ENCODE assay signal across 35 cellular contexts in the genomic region with DNA sequence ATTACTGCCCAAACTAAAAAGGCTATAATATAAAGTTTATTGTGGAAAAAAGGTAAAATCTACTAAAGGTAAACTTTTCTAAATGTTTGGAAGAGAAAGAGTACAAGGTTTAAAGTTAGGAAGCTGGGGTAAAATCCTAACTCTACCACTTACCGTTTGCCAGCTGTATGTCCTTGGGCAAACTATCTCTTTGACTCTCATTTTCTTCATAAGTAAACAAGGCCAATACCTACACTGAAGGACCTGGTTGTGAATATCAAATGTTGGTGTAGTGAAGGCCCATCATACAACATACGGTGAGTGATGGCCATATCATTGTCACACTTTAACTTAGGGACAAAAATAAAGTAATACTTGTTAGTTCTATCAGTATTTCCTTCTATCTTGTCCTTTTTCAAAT.
"Had no signal": no experiment of that assay in that cellular context is flagged by ENCODE, and none has a peak within 500 bp of the region (broad histone marks: within the 10 kb centered on the region; RNA-seq: fewer than 3 reads in every experiment).

No MANE protein-coding gene starts in this region.

- H3K27ac ChIP-seq: adrenal gland, body of pancreas, esophagus muscularis mucosa, foreskin keratinocyte, gastrocnemius medialis, heart left ventricle had no signal

- DNase-seq: activated CD4-positive, alpha-beta memory T cell treated with anti-CD3 and anti-CD28 coated beads for 36 hours; activated CD4-positive, alpha-beta T cell treated with anti-CD3 and anti-CD28 coated beads for 36 hours; activated CD4-positive, alpha-beta T cell treated with anti-CD3 and anti-CD28 coated beads, Interleukin-2, amount 10 ng/mL, durations not matched to agents 24 days and 14 days; activated CD4-positive, CD25-positive, alpha-beta regulatory T cell; activated CD4-positive, CD25-positive, alpha-beta regulatory T cell treated with anti-CD3 and anti-CD28 coated beads, Interleukin-2, amount 50 U/mL, for 72 hours; activated CD8-positive, alpha-beta memory T cell treated with anti-CD3 and anti-CD28 coated beads, Interleukin-2, amount 10 ng/mL, durations not matched to agents 7 days and 5 days; activated CD8-positive, alpha-beta memory T cell treated with anti-CD3 and anti-CD28 coated beads, Interleukin-2, amount 50 U/mL, for 4 hours; activated CD8-positive, alpha-beta T cell treated with anti-CD3 and anti-CD28 coated beads, Interleukin-2, amount 10 ng/mL, durations not matched to agents 7 days and 5 days; activated effector memory CD4-positive, alpha-beta T cell treated with anti-CD3 and anti-CD28 coated beads, Interleukin-2, amount 50 U/mL, for 16 hours; activated naive CD4-positive, alpha-beta T cell treated with anti-CD3 and anti-CD28 coated beads for 36 hours; activated naive CD8-positive, alpha-beta T cell treated with anti-CD3 and anti-CD28 coated beads for 36 hours; activated naive CD8-positive, alpha-beta T cell treated with anti-CD3 and anti-CD28 coated beads, Interleukin-2, amount 50 U/mL, for 24 hours; activated T-cell treated with anti-CD3 and anti-CD28 coated beads, Interleukin-2, amount 50 U/mL, for 1 hour; activated T-cell treated with anti-CD3 and anti-CD28 coated beads, Interleukin-2, amount 50 U/mL, for 48 hours; adrenal gland; amygdala; aorta; body of pancreas; caudate nucleus; cortex of kidney; dermis blood vessel endothelial cell; effector CD4-positive, alpha-beta T cell; effector memory CD8-positive, alpha-beta T cell; erythroblast; foreskin keratinocyte; gastrocnemius medialis; glutamatergic neuron; heart left ventricle; T-helper 17 cell; T1000 had no signal

- H3K27me3 ChIP-seq: adrenal gland, body of pancreas, esophagus muscularis mucosa, foreskin keratinocyte, gastrocnemius medialis, heart left ventricle had no signal

- H3K4me1 ChIP-seq: adrenal gland, body of pancreas, esophagus muscularis mucosa, foreskin keratinocyte had no signal

- H3K4me3 Mint-ChIP-seq: activated CD4-positive, alpha-beta memory T cell treated with anti-CD3 and anti-CD28 coated beads for 36 hours; activated CD4-positive, alpha-beta T cell treated with anti-CD3 and anti-CD28 coated beads for 36 hours; activated CD4-positive, alpha-beta T cell treated with anti-CD3 and anti-CD28 coated beads, Interleukin-2, amount 10 ng/mL, durations not matched to agents 24 days and 14 days; activated CD8-positive, alpha-beta memory T cell treated with anti-CD3 and anti-CD28 coated beads, Interleukin-2, amount 10 ng/mL, durations not matched to agents 7 days and 5 days; activated CD8-positive, alpha-beta T cell treated with anti-CD3 and anti-CD28 coated beads, Interleukin-2, amount 10 ng/mL, durations not matched to agents 7 days and 5 days; activated naive CD4-positive, alpha-beta T cell treated with anti-CD3 and anti-CD28 coated beads for 36 hours; activated naive CD4-positive, alpha-beta T cell treated with anti-CD3 and anti-CD28 coated beads, Interleukin-2, amount 50 U/mL, for 24 hours; activated naive CD8-positive, alpha-beta T cell treated with anti-CD3 and anti-CD28 coated beads for 36 hours; activated naive CD8-positive, alpha-beta T cell treated with anti-CD3 and anti-CD28 coated beads, Interleukin-2, amount 50 U/mL, for 24 hours; activated T-helper 1 cell treated with anti-CD3 and anti-CD28 coated beads, Interleukin-12 subunit alpha, Interleukin-12 subunit beta, Interleukin-2, Interleukin-4 antibody, amounts not matched to agents 30 ng/mL and 10 ng/mL and 1 ng/mL, durations not matched to agents 14 hours and 24 hours and 36 hours; effector memory CD8-positive, alpha-beta T cell; T-helper 17 cell; T-helper 2 cell treated with Interferon-gamma antibody and Interleukin-4, amounts not matched to agents 5 μg/mL and 100 μg/mL, for 36 hours had no signal

- H3K27me3 Mint-ChIP-seq: activated CD4-positive, alpha-beta memory T cell treated with anti-CD3 and anti-CD28 coated beads for 36 hours; activated CD4-positive, alpha-beta T cell treated with anti-CD3 and anti-CD28 coated beads for 36 hours; activated CD4-positive, alpha-beta T cell treated with anti-CD3 and anti-CD28 coated beads, Interleukin-2, amount 10 ng/mL, durations not matched to agents 24 days and 14 days; activated CD8-positive, alpha-beta memory T cell treated with anti-CD3 and anti-CD28 coated beads, Interleukin-2, amount 10 ng/mL, durations not matched to agents 7 days and 5 days; activated naive CD4-positive, alpha-beta T cell treated with anti-CD3 and anti-CD28 coated beads, Interleukin-2, amount 50 U/mL, for 24 hours; activated naive CD8-positive, alpha-beta T cell treated with anti-CD3 and anti-CD28 coated beads for 36 hours; activated naive CD8-positive, alpha-beta T cell treated with anti-CD3 and anti-CD28 coated beads, Interleukin-2, amount 50 U/mL, for 24 hours; effector memory CD8-positive, alpha-beta T cell; T-helper 17 cell had no signal

- ATAC-seq: activated CD4-positive, alpha-beta T cell treated with anti-CD3 and anti-CD28 coated beads for 36 hours; activated CD8-positive, alpha-beta memory T cell treated with anti-CD3 and anti-CD28 coated beads, Interleukin-2, amount 10 ng/mL, durations not matched to agents 7 days and 5 days; activated CD8-positive, alpha-beta T cell treated with anti-CD3 and anti-CD28 coated beads, Interleukin-2, amount 10 ng/mL, durations not matched to agents 7 days and 5 days; activated naive CD8-positive, alpha-beta T cell treated with anti-CD3 and anti-CD28 coated beads, Interleukin-2, amount 50 U/mL, for 24 hours; body of pancreas; effector memory CD8-positive, alpha-beta T cell; foreskin keratinocyte; gastrocnemius medialis; heart left ventricle; T-helper 17 cell had no signal

- H3K9me3 ChIP-seq: gastrocnemius medialis had no signal

- H3K36me3 ChIP-seq: adrenal gland, gastrocnemius medialis had no signal

- H3K27ac Mint-ChIP-seq: activated CD4-positive, alpha-beta memory T cell treated with anti-CD3 and anti-CD28 coated beads for 36 hours; activated CD4-positive, alpha-beta T cell treated with anti-CD3 and anti-CD28 coated beads for 36 hours; activated CD4-positive, alpha-beta T cell treated with anti-CD3 and anti-CD28 coated beads, Interleukin-2, amount 10 ng/mL, durations not matched to agents 24 days and 14 days; activated CD8-positive, alpha-beta memory T cell treated with anti-CD3 and anti-CD28 coated beads, Interleukin-2, amount 10 ng/mL, durations not matched to agents 7 days and 5 days; activated CD8-positive, alpha-beta T cell treated with anti-CD3 and anti-CD28 coated beads, Interleukin-2, amount 10 ng/mL, durations not matched to agents 7 days and 5 days; activated naive CD4-positive, alpha-beta T cell treated with anti-CD3 and anti-CD28 coated beads for 36 hours; activated naive CD4-positive, alpha-beta T cell treated with anti-CD3 and anti-CD28 coated beads, Interleukin-2, amount 50 U/mL, for 24 hours; activated naive CD8-positive, alpha-beta T cell treated with anti-CD3 and anti-CD28 coated beads for 36 hours; activated naive CD8-positive, alpha-beta T cell treated with anti-CD3 and anti-CD28 coated beads, Interleukin-2, amount 50 U/mL, for 24 hours; activated T-helper 1 cell treated with anti-CD3 and anti-CD28 coated beads, Interleukin-12 subunit alpha, Interleukin-12 subunit beta, Interleukin-2, Interleukin-4 antibody, amounts not matched to agents 30 ng/mL and 10 ng/mL and 1 ng/mL, durations not matched to agents 14 hours and 24 hours and 36 hours; activated T-helper 2 cell treated with anti-CD3 and anti-CD28 coated beads, Interferon-gamma antibody, Interleukin-2, Interleukin-4, amounts not matched to agents 10 μg/mL and 5 μg/mL and 100 μg/mL, durations not matched to agents 14 hours and 24 hours and 36 hours; effector memory CD8-positive, alpha-beta T cell; T-helper 17 cell; T-helper 2 cell treated with Interferon-gamma antibody and Interleukin-4, amounts not matched to agents 5 μg/mL and 100 μg/mL, for 36 hours had no signal

- H3K4me3 ChIP-seq: adrenal gland, body of pancreas, esophagus muscularis mucosa, gastrocnemius medialis, heart left ventricle had no signal
